In genomic region chr1:156111355-156111962, GRCh38 we compare ENCODE assay signal across 25 cellular contexts. TPM values are rescaled to one million over a fixed set of nuclear protein-coding genes. Genes with fewer than 3 reads are reported as not detected.
DNase-seq lines count a peak whose midpoint lies in the region; ATAC-seq, FAIRE-seq and TF ChIP-seq lines count a peak whose summit lies in the region.
"Had no signal": no experiment of that assay in that cellular context is flagged by ENCODE, and none has a peak within 500 bp of the region (broad histone marks: within the 10 kb centered on the region; RNA-seq: fewer than 3 reads in every experiment).

No MANE protein-coding gene starts in this region.

- H3K4ac ChIP-seq in H1 (replicated peaks; ENCODE audit: insufficient read length, low read depth, low read length): no peak overlapping the region

- no peak overlapping the region for H3K9ac ChIP-seq in H1 (replicated peaks in 1 of 4; ENCODE audit: extremely low read depth in 1 of 4, low read depth in 3 of 4, low read length in 3 of 4)

- H3K4me1 ChIP-seq in A549 (peaks cover 51% of the 10 kb centered on the region), H1 (replicated peaks in 1 of 4; ENCODE audit: control insufficient read depth in 3 of 4, insufficient read depth in 4 of 4, low read length in 3 of 4) (peaks cover 10 to 23% (median 19%) of the 10 kb centered on the region in 4 experiments), Peyer's patch (peaks cover 0 to 23% (median 9%) of the 10 kb centered on the region in 4 donors)

- no peaks in the 10 kb centered on the region for H3K9me3 Mint-ChIP-seq in neural crest cell
- H3K9me3 Mint-ChIP-seq: naive B cell had no signal

- H3K4me2 ChIP-seq in A549: no peak overlapping the region
- H3K4me2 ChIP-seq in H1 (ENCODE audit: insufficient read depth in 1 of 2, low read depth in 2 of 2, low read length in 2 of 2): no peak overlapping the region

- no peaks in the 10 kb centered on the region for H3K9me3 ChIP-seq in A549
- H3K9me3 ChIP-seq in H1 (ENCODE audit: insufficient read depth in 2 of 2, low read depth in 1 of 2, low read length in 1 of 2): no peaks in the 10 kb centered on the region
- no peaks in the 10 kb centered on the region for H3K9me3 ChIP-seq in Peyer's patch
- H3K9me3 ChIP-seq: body of pancreas, left lung had no signal

- no peak overlapping the region for H3K14ac ChIP-seq in H1 (ENCODE audit: insufficient read length)

- WGBS in A549 (ENCODE audit: missing lambda C conversion rate): 85% methylated on average over 4 of the region's 4 CpGs
- WGBS in H1 (ENCODE audit: extremely low coverage in 1 of 2, insufficient coverage in 1 of 2, insufficient read length in 1 of 2, insufficient replicate concordance in 2 of 2, low coverage in 1 of 2, low lambda C conversion rate in 2 of 2, missing lambda C conversion rate in 1 of 2), 2 experiments: 84% methylated on average over 4 of the region's 4 CpGs; no CpG with 5 or more reads in 1 of the 2 experiments

- H2BK15ac ChIP-seq in H1 (ENCODE audit: low read length): no peak overlapping the region

- H3K36me3 ChIP-seq in H1 (ENCODE audit: control insufficient read depth in 2 of 4, insufficient read depth in 4 of 4, low read length in 3 of 4) (no peaks in the 10 kb centered on the region), Peyer's patch (no peaks in the 10 kb centered on the region)
- H3K36me3 ChIP-seq: left lung had no signal

- no peak overlapping the region for H2BK20ac ChIP-seq in H1 (ENCODE audit: low read length)

- no peak overlapping the region for H2AK5ac ChIP-seq in H1 (ENCODE audit: low read depth, low read length)

- no peak overlapping the region for H2BK5ac ChIP-seq in H1 (ENCODE audit: low read depth, low read length)

- H3K23me2 ChIP-seq in H1 (ENCODE audit: low read depth, low read length): peaks cover 13% of the 10 kb centered on the region

- H3K4me3 ChIP-seq in A549: no peak overlapping the region
- no peak overlapping the region for H3K4me3 ChIP-seq in H1 (ENCODE audit: extremely low read depth in 1 of 4, insufficient read depth in 2 of 4, low read depth in 3 of 4, low read length in 4 of 4)
- H3K4me3 ChIP-seq in Peyer's patch: no peak overlapping the region
- H3K4me3 ChIP-seq: body of pancreas, left lung had no signal

- H4K5ac ChIP-seq in H1 (ENCODE audit: insufficient read length, low read depth, low read length): no peak overlapping the region

- ATAC-seq in A549: no peak
- no peak for ATAC-seq in GM21528 (IDR thresholded peaks at IDR 0.05; ENCODE audit: low FRiP score, unreplicated experiment)
- ATAC-seq: body of pancreas; esophagus mucosa; left lung; stimulated activated naive CD8-positive, alpha-beta T cell treated with anti-CD3 and anti-CD28 coated beads, Interleukin-15, Interleukin-2, amounts not matched to agents 100 U/mL and 50 U/mL, for 24 hours had no signal

- H3K18ac ChIP-seq in H1 (ENCODE audit: extremely low read depth, low read length): no peak overlapping the region

- no peaks in the 10 kb centered on the region; a peak in 1 of 4 replicates for H3K79me2 ChIP-seq in H1 (ENCODE audit: control insufficient read depth in 1 of 2, insufficient read depth in 2 of 2, low read length in 2 of 2)

- peaks cover 0 to 2% (median 0%) of the 10 kb centered on the region in 4 experiments; a peak in 1 of 7 replicates for H3K27me3 ChIP-seq in H1 (replicated peaks in 1 of 4; ENCODE audit: control insufficient read depth in 3 of 4, extremely low read depth in 1 of 4, insufficient read depth in 3 of 4, low read length in 3 of 4)
- no peaks in the 10 kb centered on the region for H3K27me3 ChIP-seq in Peyer's patch
- H3K27me3 ChIP-seq: body of pancreas had no signal

- peaks cover 8 to 11% of the 10 kb centered on the region in 2 experiments for H4K20me1 ChIP-seq in H1 (replicated peaks in 1 of 2; ENCODE audit: control insufficient read depth in 1 of 2, insufficient read depth in 2 of 2, low read length in 2 of 2)

- no peak overlapping the region for H3K56ac ChIP-seq in H1 (replicated peaks; ENCODE audit: insufficient read length, low read depth, low read length)

- TF ChIP-seq RAD21 in A549 (conservative IDR thresholded peaks at IDR 0.05 in 1 of 2, IDR thresholded peaks at IDR 0.05 in 1 of 2) (no peak), Ishikawa (IDR thresholded peaks at IDR 0.05; ENCODE audit: low read depth) (no peak), H1 (IDR thresholded peaks at IDR 0.05 in 1 of 2, conservative IDR thresholded peaks at IDR 0.05 in 1 of 2; ENCODE audit: low read depth in 2 of 2, low read length in 2 of 2) (no peak)

- 0 out of 2 replicates have a peak, but pooled peaks cover 2% of the 10 kb centered on the region for H3K79me1 ChIP-seq in H1 (ENCODE audit: low read depth, low read length)

- no peak for FAIRE-seq in A549 (lab: Jason Lieb, UNC)
- FAIRE-seq in H1 (lab: Jason Lieb, UNC): no peak
- FAIRE-seq: D721Med had no signal

- CTCF ChIA-PET in A549 (lab: Yijun Ruan, JAX): interaction anchor here (1.1 to 54.8 kb wide), 5 partner anchors 16 to 114 kb away, joined by 3 to 2239 read pairs (median 9); partner anchors contain the start of gene MEX3A
- CTCF ChIA-PET in H1 (lab: Charles Lee; ENCODE audit: partially characterized antibody): interaction anchor here (1.0 to 42.4 kb wide), 5 partner anchors 15 to 114 kb away, joined by 3 to 1994 read pairs (median 8); partner anchors contain the start of gene MEX3A

- POLR2A ChIA-PET in A549 (lab: Yijun Ruan, JAX) (interaction anchor here (0.8 to 1.3 kb wide), 2 partner anchors 12 to 14 kb away, joined by 3 to 4 read pairs; no protein-coding TSS in a partner anchor), H1 (lab: Charles Lee; ENCODE audit: partially characterized antibody) (interaction anchor here (0.6 to 28.0 kb wide), 7 partner anchors 9 to 291 kb away, joined by 3 to 763 read pairs (median 3); partner anchors contain the start of genes MEX3A and SLC25A44)

- H3K23ac ChIP-seq in H1 (ENCODE audit: insufficient read length): no peak overlapping the region

- DNase-seq in A549 (ENCODE audit: low read depth in 1 of 2, low spot score in 1 of 2) (no peak), H1 (ENCODE audit: low read depth in 1 of 2, low spot score in 2 of 2) (no peak), neural crest cell (ENCODE audit: low read depth, low spot score) (no peak), Peyer's patch (no peak), DMS53 (lab: John Stamatoyannopoulos, UW) (no peak)
- DNase-seq in stimulated activated CD4-positive, alpha-beta T cell treated with anti-CD3 and anti-CD28 coated beads, Interleukin-15, amount 100 ng/mL, for 24 hours: no peak
- DNase-seq: activated CD4-positive, alpha-beta T cell treated with anti-CD3 and anti-CD28 coated beads, Interleukin-2, amount 50 U/mL, for 1 hour; activated naive CD4-positive, alpha-beta T cell treated with anti-CD3 and anti-CD28 coated beads, Interleukin-2, amount 50 U/mL, for 16 hours; activated T-cell treated with anti-CD3 and anti-CD28 coated beads for 4 hours; body of pancreas; GF-D8; H7; left lung; MM.1S; naive B cell; NCI-H1694 treated with DMSO at 0.1 percent for 48 hours; NCI-H524 treated with DMSO at 0.1 percent for 48 hours; posterior cingulate gyrus; stimulated activated CD4-positive, alpha-beta T cell treated with anti-CD3 and anti-CD28 coated beads, Interleukin-12 subunit alpha, Interleukin-12 subunit beta, amount 100 ng/mL, for 4 hours; stimulated activated naive CD8-positive, alpha-beta T cell treated with anti-CD3 and anti-CD28 coated beads, Interleukin-15, Interleukin-2, amounts not matched to agents 100 U/mL and 50 U/mL, for 24 hours had no signal

- no peak for TF ChIP-seq EP300 in A549 (IDR thresholded peaks at IDR 0.05)
- no peak for TF ChIP-seq EP300 in Ishikawa (IDR thresholded peaks at IDR 0.05; ENCODE audit: borderline replicate concordance)
- TF ChIP-seq EP300 in H1 (IDR thresholded peaks at IDR 0.05; ENCODE audit: borderline replicate concordance in 1 of 2, low read depth in 2 of 2, low read length in 2 of 2): no peak

- H4K91ac ChIP-seq in H1 (replicated peaks; ENCODE audit: insufficient read length, low read length): no peak overlapping the region

- H2BK120ac ChIP-seq in H1 (replicated peaks; ENCODE audit: low read depth, low read length): no peak overlapping the region

- H3K36me3 Mint-ChIP-seq in neural crest cell (ENCODE audit: low read depth): no peaks in the 10 kb centered on the region

- H3K4me3 Mint-ChIP-seq in neural crest cell: peak overlapping the region; percentile 67

- H3K27me3 Mint-ChIP-seq in neural crest cell (ENCODE audit: low read depth): peaks cover 17% of the 10 kb centered on the region

- H4K8ac ChIP-seq in H1 (ENCODE audit: extremely low read depth, insufficient read depth, low read length): no peak overlapping the region

- TF ChIP-seq POLR2A in A549 (IDR thresholded peaks at IDR 0.05; ENCODE audit: low read length): no peak
- TF ChIP-seq POLR2A in H1 (IDR thresholded peaks at IDR 0.05; ENCODE audit: control extremely low read depth in 1 of 2, low read depth in 2 of 2, low read length in 2 of 2): no peak
- TF ChIP-seq POLR2A in Peyer's patch (IDR thresholded peaks at IDR 0.05): no peak

- TF ChIP-seq CTCF in A549 (IDR thresholded peaks at IDR 0.05): no peak
- no peak for TF ChIP-seq CTCF in H1 (IDR thresholded peaks at IDR 0.05; ENCODE audit: control extremely low read depth in 1 of 3, insufficient read depth in 1 of 3, low read depth in 1 of 3, low read length in 3 of 3)
- no peak for TF ChIP-seq CTCF in neural crest cell (conservative IDR thresholded peaks at IDR 0.05)
- no peak for TF ChIP-seq CTCF in Peyer's patch (IDR thresholded peaks at IDR 0.05)

- peak overlapping the region; percentile 52; the same call in 1 of the 2 replicates for H2BK12ac ChIP-seq in H1 (ENCODE audit: low read depth, low read length)

- H3K4me1 Mint-ChIP-seq in neural crest cell: peaks cover 64% of the 10 kb centered on the region

- peak overlapping the region; percentile 10 to 95; a peak in 5 of 6 replicates for H3K27ac ChIP-seq in A549
- H3K27ac ChIP-seq in H1 (ENCODE audit: low read depth, low read length): no peak overlapping the region
- H3K27ac ChIP-seq in Peyer's patch: peak overlapping the region in 1 of 4 donors; percentile 97
- H3K27ac ChIP-seq: body of pancreas, left lung had no signal

- no peak overlapping the region for H3K27ac Mint-ChIP-seq in neural crest cell (ENCODE audit: unreplicated experiment)

- no peak overlapping the region for H2AFZ ChIP-seq in H1 (ENCODE audit: low read length)

RNA-seq across cellular contexts. Expression of gene LMNA, which starts 3.1 kb away (rescaled TPM):
- polyA plus RNA-seq in A549 (2011; rRNA removed) (155 and 214 TPM in 2 replicates), A549 (2017; fragmentation: RNase III; extraction: RNeasy Plus Mini Kit Qiagen cat#74134 plus additional on column Dnase treatment) (286 to 310 TPM (median 288 TPM) in 3 replicates), H1 (2011; rRNA removed) (25.8 and 38.3 TPM in 2 replicates)
- polyA plus RNA-seq in A549 (2012; cell fraction: cytosol; rRNA removed): 353 and 498 TPM in 2 replicates
- 1,197 and 1,289 TPM in 2 replicates for polyA plus RNA-seq in A549 (2012; cell fraction: nucleus; rRNA removed)
- 151 and 242 TPM in 2 replicates for polyA minus RNA-seq in A549 (2011; rRNA and poly(A)+ RNA removed)
- total RNA-seq in H1 (2021; fragmentation: NEBNext Ultra II Directional; extraction: Animal tissue kit (Norgen Biotek cat#: 25700)): 46.8 and 48.0 TPM in 2 replicates
- 33.6 TPM for polyA plus RNA-seq in H1 (2011; cell fraction: cytosol; rRNA removed)
- 78.1 TPM for polyA plus RNA-seq in H1 (2011; cell fraction: nucleus; rRNA removed)
- polyA plus RNA-seq in H1 (2012, experiment 1 of 2): 36.7 to 43.4 TPM (median 39.1 TPM) in 4 replicates
- polyA plus RNA-seq in H1 (2012, experiment 2 of 2): 56.7 TPM
- polyA plus RNA-seq in H1 (2013, experiment 1 of 2): 34.7 TPM
- polyA plus RNA-seq in H1 (2013, experiment 2 of 2): 32.6 TPM
- 15.1 and 20.9 TPM in 2 replicates for polyA minus RNA-seq in H1 (2011; rRNA and poly(A)+ RNA removed)
- 33.7 TPM for polyA minus RNA-seq in H1 (2011; cell fraction: cytosol; rRNA and poly(A)+ RNA removed)
- polyA minus RNA-seq in H1 (2011; cell fraction: nucleus; rRNA and poly(A)+ RNA removed): 28.1 TPM
- total RNA-seq in neural crest cell (51.0 and 51.7 TPM in 2 replicates), Peyer's patch (100 to 1,000 TPM; 201 to 295 (median 211) TPM)

RNA-seq across cellular contexts. Expression of gene MEX3A, which starts 29.2 kb away (rescaled TPM):
- 1.8 and 2.4 TPM in 2 replicates for polyA plus RNA-seq in A549 (2011; rRNA removed)
- polyA plus RNA-seq in A549 (2012; cell fraction: cytosol; rRNA removed): 3.2 and 3.9 TPM in 2 replicates
- 2.2 and 3.9 TPM in 2 replicates for polyA plus RNA-seq in A549 (2012; cell fraction: nucleus; rRNA removed)
- polyA plus RNA-seq in A549 (2017; fragmentation: RNase III; extraction: RNeasy Plus Mini Kit Qiagen cat#74134 plus additional on column Dnase treatment): 3.3 to 4.9 TPM (median 4.4 TPM) in 3 replicates
- 2.4 and 2.8 TPM in 2 replicates for polyA minus RNA-seq in A549 (2011; rRNA and poly(A)+ RNA removed)
- 52.4 and 54.7 TPM in 2 replicates for total RNA-seq in H1 (2021; fragmentation: NEBNext Ultra II Directional; extraction: Animal tissue kit (Norgen Biotek cat#: 25700))
- 34.1 and 43.5 TPM in 2 replicates for polyA plus RNA-seq in H1 (2011; rRNA removed)
- polyA plus RNA-seq in H1 (2011; cell fraction: cytosol; rRNA removed): 30.7 TPM
- 122 TPM for polyA plus RNA-seq in H1 (2011; cell fraction: nucleus; rRNA removed)
- 42.2 to 51.4 TPM (median 46.7 TPM) in 4 replicates for polyA plus RNA-seq in H1 (2012, experiment 1 of 2)
- polyA plus RNA-seq in H1 (2012, experiment 2 of 2): 37.7 TPM
- 50.4 TPM for polyA plus RNA-seq in H1 (2013, experiment 1 of 2)
- polyA plus RNA-seq in H1 (2013, experiment 2 of 2): 45.1 TPM
- 43.0 and 47.3 TPM in 2 replicates for polyA minus RNA-seq in H1 (2011; rRNA and poly(A)+ RNA removed)
- 55.2 TPM for polyA minus RNA-seq in H1 (2011; cell fraction: cytosol; rRNA and poly(A)+ RNA removed)
- 107 TPM for polyA minus RNA-seq in H1 (2011; cell fraction: nucleus; rRNA and poly(A)+ RNA removed)
- total RNA-seq in neural crest cell: 114 and 120 TPM in 2 replicates
- 1 to 10 TPM in 1 of 4 donors, under 1 TPM in 1, not detected in 2; 0.80 to 2.1 TPM for total RNA-seq in Peyer's patch

RNA-seq across cellular contexts. Expression of gene SEMA4A, which starts 41.9 kb away (rescaled TPM):
- polyA plus RNA-seq in A549 (2011; rRNA removed) (0.27 and 0.37 TPM in 2 replicates), A549 (2017; fragmentation: RNase III; extraction: RNeasy Plus Mini Kit Qiagen cat#74134 plus additional on column Dnase treatment) (0.04 to 0.09 TPM (median 0.07 TPM) in 3 replicates), H1 (2011; rRNA removed) (10.6 and 12.0 TPM in 2 replicates)
- 0.06 and 0.07 TPM in 2 replicates for polyA plus RNA-seq in A549 (2012; cell fraction: cytosol; rRNA removed)
- polyA plus RNA-seq in A549 (2012; cell fraction: nucleus; rRNA removed): 0.49 and 0.66 TPM in 2 replicates
- polyA minus RNA-seq in A549 (2011; rRNA and poly(A)+ RNA removed): 0.58 and 0.78 TPM in 2 replicates
- 5.9 and 7.3 TPM in 2 replicates for total RNA-seq in H1 (2021; fragmentation: NEBNext Ultra II Directional; extraction: Animal tissue kit (Norgen Biotek cat#: 25700))
- polyA plus RNA-seq in H1 (2011; cell fraction: cytosol; rRNA removed): 10.3 TPM
- 27.7 TPM for polyA plus RNA-seq in H1 (2011; cell fraction: nucleus; rRNA removed)
- 5.9 to 11.9 TPM (median 8.7 TPM) in 4 replicates for polyA plus RNA-seq in H1 (2012, experiment 1 of 2)
- polyA plus RNA-seq in H1 (2012, experiment 2 of 2): 6.4 TPM
- polyA plus RNA-seq in H1 (2013, experiment 1 of 2): 6.5 TPM
- polyA plus RNA-seq in H1 (2013, experiment 2 of 2): 6.3 TPM
- polyA minus RNA-seq in H1 (2011; rRNA and poly(A)+ RNA removed): 11.9 TPM in 2 replicates
- 12.0 TPM for polyA minus RNA-seq in H1 (2011; cell fraction: cytosol; rRNA and poly(A)+ RNA removed)
- 15.1 TPM for polyA minus RNA-seq in H1 (2011; cell fraction: nucleus; rRNA and poly(A)+ RNA removed)
- total RNA-seq in neural crest cell (1.3 and 2.1 TPM in 2 replicates), Peyer's patch (10 to 100 TPM in 1 of 4 donors, 1 to 10 TPM in 3; 1.5 to 19.0 (median 3.2) TPM)

RNA-seq across cellular contexts. Expression of gene RAB25, which starts 50.5 kb away (rescaled TPM):
- polyA plus RNA-seq in A549 (2011; rRNA removed): 0.11 TPM in 1 of 2 replicates, not detected in the other
- polyA plus RNA-seq in A549 (2012; cell fraction: cytosol; rRNA removed): 0.10 and 0.34 TPM in 2 replicates
- polyA plus RNA-seq in A549 (2012; cell fraction: nucleus; rRNA removed): 0.40 and 0.49 TPM in 2 replicates
- polyA plus RNA-seq in A549 (2017; fragmentation: RNase III; extraction: RNeasy Plus Mini Kit Qiagen cat#74134 plus additional on column Dnase treatment): not detected in 3 replicates
- not detected in 2 replicates for polyA minus RNA-seq in A549 (2011; rRNA and poly(A)+ RNA removed)
- total RNA-seq in H1 (2021; fragmentation: NEBNext Ultra II Directional; extraction: Animal tissue kit (Norgen Biotek cat#: 25700)): 34.8 and 38.5 TPM in 2 replicates
- polyA plus RNA-seq in H1 (2011; rRNA removed): 98.2 and 117 TPM in 2 replicates
- polyA plus RNA-seq in H1 (2011; cell fraction: cytosol; rRNA removed): 110 TPM
- 61.3 TPM for polyA plus RNA-seq in H1 (2011; cell fraction: nucleus; rRNA removed)
- polyA plus RNA-seq in H1 (2012, experiment 1 of 2): 66.9 to 78.3 TPM (median 74.1 TPM) in 4 replicates
- 91.5 TPM for polyA plus RNA-seq in H1 (2012, experiment 2 of 2)
- 48.0 TPM for polyA plus RNA-seq in H1 (2013, experiment 1 of 2)
- polyA plus RNA-seq in H1 (2013, experiment 2 of 2): 50.7 TPM
- polyA minus RNA-seq in H1 (2011; rRNA and poly(A)+ RNA removed): 50.6 and 52.5 TPM in 2 replicates
- 24.8 TPM for polyA minus RNA-seq in H1 (2011; cell fraction: cytosol; rRNA and poly(A)+ RNA removed)
- polyA minus RNA-seq in H1 (2011; cell fraction: nucleus; rRNA and poly(A)+ RNA removed): 19.2 TPM
- not detected in 2 replicates for total RNA-seq in neural crest cell
- total RNA-seq in Peyer's patch: 100 to 1,000 TPM in 3 of 4 donors, 10 to 100 TPM in 1; 96.6 to 188 (median 146) TPM
- total RNA-seq: SK-MEL-5 had no signal

RNA-seq across cellular contexts. Expression of gene LAMTOR2, which starts 56.9 kb away (rescaled TPM):
- 63.0 and 71.4 TPM in 2 replicates for polyA plus RNA-seq in A549 (2011; rRNA removed)
- polyA plus RNA-seq in A549 (2012; cell fraction: cytosol; rRNA removed): 203 and 211 TPM in 2 replicates
- 78.2 and 83.5 TPM in 2 replicates for polyA plus RNA-seq in A549 (2012; cell fraction: nucleus; rRNA removed)
- polyA plus RNA-seq in A549 (2017; fragmentation: RNase III; extraction: RNeasy Plus Mini Kit Qiagen cat#74134 plus additional on column Dnase treatment): 151 to 171 TPM (median 166 TPM) in 3 replicates
- polyA minus RNA-seq in A549 (2011; rRNA and poly(A)+ RNA removed): 47.1 and 58.2 TPM in 2 replicates
- 50.5 and 54.7 TPM in 2 replicates for total RNA-seq in H1 (2021; fragmentation: NEBNext Ultra II Directional; extraction: Animal tissue kit (Norgen Biotek cat#: 25700))
- polyA plus RNA-seq in H1 (2011; rRNA removed): 122 and 131 TPM in 2 replicates
- polyA plus RNA-seq in H1 (2011; cell fraction: cytosol; rRNA removed): 109 TPM
- 74.9 TPM for polyA plus RNA-seq in H1 (2011; cell fraction: nucleus; rRNA removed)
- polyA plus RNA-seq in H1 (2012, experiment 1 of 2): 77.2 to 105 TPM (median 92.7 TPM) in 4 replicates
- 70.5 TPM for polyA plus RNA-seq in H1 (2012, experiment 2 of 2)
- polyA plus RNA-seq in H1 (2013, experiment 1 of 2): 63.5 TPM
- polyA plus RNA-seq in H1 (2013, experiment 2 of 2): 69.2 TPM
- 18.2 and 23.3 TPM in 2 replicates for polyA minus RNA-seq in H1 (2011; rRNA and poly(A)+ RNA removed)
- 14.1 TPM for polyA minus RNA-seq in H1 (2011; cell fraction: cytosol; rRNA and poly(A)+ RNA removed)
- polyA minus RNA-seq in H1 (2011; cell fraction: nucleus; rRNA and poly(A)+ RNA removed): 22.4 TPM
- 49.4 and 55.6 TPM in 2 replicates for total RNA-seq in neural crest cell
- total RNA-seq in Peyer's patch: 10 to 100 TPM; 40.4 to 75.5 (median 54.1) TPM

Comparison
In these comparisons a context has a peak if more than half of its experiments do, and no peak if none do; other contexts are left out.
1. RNA of gene MEX3A, which starts 29.2 kb away (total RNA-seq): 114 to 120 TPM in neural crest cell and 52.4 to 54.7 TPM in H1; 0.80 to 2.1 TPM in Peyer's patch; every median in the first group is over 10 times any median in the second.
2. Of the 18 proteins assayed by ChIP-seq in both H1 and A549: peak only in H1: none; only in A549: HDAC2; in both: KDM1A; in neither: 16.